Comparison of ENCODE assay signal across 12 cellular contexts in the genomic region with DNA sequence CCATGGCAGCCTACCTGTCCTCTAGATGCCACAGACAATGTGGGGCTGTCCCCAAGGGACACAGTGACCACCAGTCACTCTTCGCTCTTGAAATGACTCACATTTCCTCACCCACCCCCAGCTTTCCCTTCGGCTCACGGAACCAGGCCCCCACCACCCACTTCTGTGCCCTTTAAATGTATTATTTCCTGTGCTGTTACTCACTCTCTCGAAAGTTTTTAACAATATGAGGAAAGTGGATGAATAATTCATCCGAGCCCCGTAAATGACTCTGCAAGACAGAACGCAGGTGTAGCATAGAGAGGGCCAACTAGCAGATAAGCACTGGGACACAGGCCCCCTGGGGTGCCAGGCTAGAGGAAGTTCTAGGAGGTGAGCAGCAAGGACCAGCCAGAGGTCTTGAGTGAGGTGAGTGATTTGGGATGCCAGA.
DNase-seq lines count a peak whose midpoint lies in the region; ATAC-seq and TF ChIP-seq lines count a peak whose summit lies in the region.
"Had no signal": no experiment of that assay in that cellular context is flagged by ENCODE, and none has a peak within 500 bp of the region (broad histone marks: within the 10 kb centered on the region; RNA-seq: fewer than 3 reads in every experiment).

No MANE protein-coding gene starts in this region.

- H3K9me3 Mint-ChIP-seq in CD8-positive, alpha-beta T cell: no peaks in the 10 kb centered on the region
- no peaks in the 10 kb centered on the region for H3K9me3 Mint-ChIP-seq in activated B cell treated with CpG ODN at 0.5 μM for 24 hours
- no peaks in the 10 kb centered on the region for H3K9me3 Mint-ChIP-seq in activated T-helper 2 cell treated with anti-CD3 and anti-CD28 coated beads, Interferon-gamma antibody, Interleukin-2, Interleukin-4, amounts not matched to agents 10 μg/mL and 5 μg/mL and 100 μg/mL, durations not matched to agents 14 hours and 24 hours and 36 hours

- H3K27me3 Mint-ChIP-seq in CD8-positive, alpha-beta T cell (ENCODE audit: low read depth): no peaks in the 10 kb centered on the region
- H3K27me3 Mint-ChIP-seq in activated B cell treated with CpG ODN at 0.5 μM for 24 hours: no peaks in the 10 kb centered on the region
- no peaks in the 10 kb centered on the region for H3K27me3 Mint-ChIP-seq in activated T-helper 2 cell treated with anti-CD3 and anti-CD28 coated beads, Interferon-gamma antibody, Interleukin-2, Interleukin-4, amounts not matched to agents 10 μg/mL and 5 μg/mL and 100 μg/mL, durations not matched to agents 14 hours and 24 hours and 36 hours (ENCODE audit: low read depth)

- no peak overlapping the region for H3K27ac ChIP-seq in CD8-positive, alpha-beta T cell (ENCODE audit: low read depth, low read length)
- H3K27ac ChIP-seq: gastrocnemius medialis had no signal

- H3K36me3 Mint-ChIP-seq in CD8-positive, alpha-beta T cell: no peaks in the 10 kb centered on the region
- no peaks in the 10 kb centered on the region for H3K36me3 Mint-ChIP-seq in activated B cell treated with CpG ODN at 0.5 μM for 24 hours (ENCODE audit: low read depth)
- H3K36me3 Mint-ChIP-seq in activated T-helper 2 cell treated with anti-CD3 and anti-CD28 coated beads, Interferon-gamma antibody, Interleukin-2, Interleukin-4, amounts not matched to agents 10 μg/mL and 5 μg/mL and 100 μg/mL, durations not matched to agents 14 hours and 24 hours and 36 hours (ENCODE audit: low read depth): no peaks in the 10 kb centered on the region

- intact Hi-C loops in CD8-positive, alpha-beta T cell (cut with DNase I, micrococcal nuclease): no loop called here
- intact Hi-C loops in activated B cell treated with CpG ODN at 0.5 μM for 24 hours (cut with micrococcal nuclease): no loop called here
- intact Hi-C loops in activated T-helper 2 cell treated with anti-CD3 and anti-CD28 coated beads, Interferon-gamma antibody, Interleukin-2, Interleukin-4, amounts not matched to agents 10 μg/mL and 5 μg/mL and 100 μg/mL, durations not matched to agents 14 hours and 24 hours and 36 hours (cut with micrococcal nuclease): loop anchor here (1.0 to 2.0 kb wide), 8 partner anchors 27 to 392 kb away; no protein-coding TSS in a partner anchor
- intact Hi-C loops in cardiac septum (cut with DNase I): no loop called here

- H3K4me3 Mint-ChIP-seq in CD8-positive, alpha-beta T cell: peak overlapping the region; percentile 4
- no peak overlapping the region for H3K4me3 Mint-ChIP-seq in activated B cell treated with CpG ODN at 0.5 μM for 24 hours
- H3K4me3 Mint-ChIP-seq in activated T-helper 2 cell treated with anti-CD3 and anti-CD28 coated beads, Interferon-gamma antibody, Interleukin-2, Interleukin-4, amounts not matched to agents 10 μg/mL and 5 μg/mL and 100 μg/mL, durations not matched to agents 14 hours and 24 hours and 36 hours (ENCODE audit: low read depth): peak overlapping the region; percentile 60

- no peaks in the 10 kb centered on the region for H3K36me3 ChIP-seq in CD8-positive, alpha-beta T cell (ENCODE audit: insufficient read depth, low read length)
- H3K36me3 ChIP-seq: BE2C, gastrocnemius medialis had no signal

- TF ChIP-seq CTCF in CD8-positive, alpha-beta T cell (IDR thresholded peaks at IDR 0.05): no peak
- TF ChIP-seq CTCF in activated B cell treated with CpG ODN at 0.5 μM for 24 hours (IDR thresholded peaks at IDR 0.05): no peak

- DNase-seq in CD8-positive, alpha-beta T cell: peak in 4 of 7 experiments; percentile 0 to 11 (median 4)
- DNase-seq in activated B cell treated with CpG ODN at 0.5 μM for 24 hours: no peak
- DNase-seq in activated T-helper 2 cell treated with anti-CD3 and anti-CD28 coated beads, Interferon-gamma antibody, Interleukin-2, Interleukin-4, amounts not matched to agents 10 μg/mL and 5 μg/mL and 100 μg/mL, durations not matched to agents 14 hours and 24 hours and 36 hours (ENCODE audit: low spot score): peak; percentile 11
- peak; percentile 41 to 51 for DNase-seq in stimulated activated CD4-positive, alpha-beta T cell treated with anti-CD3 and anti-CD28 coated beads, Interleukin-2, amount 100 ng/mL, for 48 hours
- no peak for DNase-seq in cardiac septum (ENCODE audit: low spot score)
- DNase-seq: BE2C, gastrocnemius medialis, NCI-H510A treated with DMSO at 0.1 percent for 48 hours, Right ventricle myocardium superior had no signal

- POLR2A ChIA-PET in CD8-positive, alpha-beta T cell (lab: Charles Lee): no interaction called here
- POLR2A ChIA-PET in activated B cell treated with CpG ODN at 0.5 μM for 24 hours (lab: Charles Lee): no interaction called here

- ATAC-seq in CD8-positive, alpha-beta T cell: peak; percentile 20
- peak; percentile 71 for ATAC-seq in activated B cell treated with CpG ODN at 0.5 μM for 24 hours (ENCODE audit: low read depth)
- no peak for ATAC-seq in HG03439 (IDR thresholded peaks at IDR 0.05; ENCODE audit: unreplicated experiment)
- no peak for ATAC-seq in esophagus mucosa
- no peak for ATAC-seq in HG03460 (IDR thresholded peaks at IDR 0.05; ENCODE audit: unreplicated experiment)
- ATAC-seq: gastrocnemius medialis had no signal

- CTCF ChIA-PET in CD8-positive, alpha-beta T cell (lab: Charles Lee): no interaction called here
- CTCF ChIA-PET in activated B cell treated with CpG ODN at 0.5 μM for 24 hours (lab: Charles Lee): no interaction called here

- no peaks in the 10 kb centered on the region for H3K27me3 ChIP-seq in CD8-positive, alpha-beta T cell (ENCODE audit: insufficient read depth, low read length)
- H3K27me3 ChIP-seq: BE2C had no signal

- peaks cover 10% of the 10 kb centered on the region for H3K4me1 Mint-ChIP-seq in CD8-positive, alpha-beta T cell (ENCODE audit: low read depth)
- peaks cover 5% of the 10 kb centered on the region for H3K4me1 Mint-ChIP-seq in activated B cell treated with CpG ODN at 0.5 μM for 24 hours
- peaks cover 32% of the 10 kb centered on the region for H3K4me1 Mint-ChIP-seq in activated T-helper 2 cell treated with anti-CD3 and anti-CD28 coated beads, Interferon-gamma antibody, Interleukin-2, Interleukin-4, amounts not matched to agents 10 μg/mL and 5 μg/mL and 100 μg/mL, durations not matched to agents 14 hours and 24 hours and 36 hours (ENCODE audit: low read depth)

- no peaks in the 10 kb centered on the region for H3K9me3 ChIP-seq in CD8-positive, alpha-beta T cell (ENCODE audit: low read length)
- H3K9me3 ChIP-seq: BE2C, gastrocnemius medialis had no signal

- H3K27ac Mint-ChIP-seq in CD8-positive, alpha-beta T cell: peak overlapping the region; percentile 60
- peak overlapping the region; percentile 46 for H3K27ac Mint-ChIP-seq in activated B cell treated with CpG ODN at 0.5 μM for 24 hours
- H3K27ac Mint-ChIP-seq in activated T-helper 2 cell treated with anti-CD3 and anti-CD28 coated beads, Interferon-gamma antibody, Interleukin-2, Interleukin-4, amounts not matched to agents 10 μg/mL and 5 μg/mL and 100 μg/mL, durations not matched to agents 14 hours and 24 hours and 36 hours: peak overlapping the region; percentile 92

- H3K4me1 ChIP-seq in CD8-positive, alpha-beta T cell (ENCODE audit: insufficient read depth, low read length): peaks cover 6% of the 10 kb centered on the region
- H3K4me1 ChIP-seq: BE2C, gastrocnemius medialis had no signal

- no peak overlapping the region for H3K4me3 ChIP-seq in CD8-positive, alpha-beta T cell (ENCODE audit: low read depth, low read length)
- H3K4me3 ChIP-seq: gastrocnemius medialis had no signal

Comparison
In these comparisons a context has a peak if more than half of its experiments do, and no peak if none do; other contexts are left out.
1. ATAC-seq: peak in CD8-positive, alpha-beta T cell (single experiment) and activated B cell treated with CpG ODN at 0.5 μM for 24 hours (single experiment); none in HG03439 (single experiment), esophagus mucosa (single experiment) and HG03460 (single experiment).
2. DNase-seq: peak in CD8-positive, alpha-beta T cell (4 of 7), activated T-helper 2 cell treated with anti-CD3 and anti-CD28 coated beads, Interferon-gamma antibody, Interleukin-2, Interleukin-4, amounts not matched to agents 10 μg/mL and 5 μg/mL and 100 μg/mL, durations not matched to agents 14 hours and 24 hours and 36 hours (single experiment) and stimulated activated CD4-positive, alpha-beta T cell treated with anti-CD3 and anti-CD28 coated beads, Interleukin-2, amount 100 ng/mL, for 48 hours (2 of 2); none in activated B cell treated with CpG ODN at 0.5 μM for 24 hours (single experiment) and cardiac septum (single experiment).
3. Peak in every context shown above with its lines, with median percentiles within 50 percentile points of each other: H3K27ac Mint-ChIP-seq.